Comparison of ENCODE assay signal across 17 cellular contexts in the genomic region with DNA sequence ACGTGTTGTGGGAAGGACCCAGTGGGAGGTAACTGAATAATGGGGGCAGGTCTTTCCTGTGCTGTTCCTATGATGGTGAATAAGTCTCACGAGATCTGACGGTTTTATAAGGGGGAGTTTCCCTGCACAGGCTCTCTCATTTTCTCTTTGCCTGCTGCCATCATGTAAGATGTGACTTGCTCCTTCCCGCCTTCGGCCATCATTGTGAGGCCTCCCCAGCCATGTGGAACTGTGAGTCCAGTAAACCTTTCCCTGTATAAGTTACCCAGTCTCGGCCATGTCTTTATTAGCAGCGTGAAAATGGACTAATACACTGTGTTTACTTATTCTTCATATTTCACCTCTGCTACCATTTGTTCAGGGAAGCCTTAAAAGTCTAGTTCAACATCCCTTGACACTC.
"Had no signal": no experiment of that assay in that cellular context is flagged by ENCODE, and none has a peak within 500 bp of the region (broad histone marks: within the 10 kb centered on the region; RNA-seq: fewer than 3 reads in every experiment).

No MANE protein-coding gene starts in this region.

- H3K36me3 ChIP-seq: left ventricle myocardium inferior, pancreas, right lobe of liver, thyroid gland had no signal

- H3K27ac ChIP-seq: gastroesophageal sphincter, heart left ventricle, left ventricle myocardium inferior, pancreas, right lobe of liver, thyroid gland had no signal

- H3K27ac Mint-ChIP-seq: activated B cell treated with CpG ODN at 0.5 μM for 24 hours; activated CD4-positive, alpha-beta memory T cell treated with anti-CD3 and anti-CD28 coated beads, Interleukin-2, amount 10 ng/mL, durations not matched to agents 7 days and 5 days had no signal

- H3K27me3 Mint-ChIP-seq: activated B cell treated with CpG ODN at 0.5 μM for 24 hours; activated CD4-positive, alpha-beta memory T cell treated with anti-CD3 and anti-CD28 coated beads, Interleukin-2, amount 10 ng/mL, durations not matched to agents 7 days and 5 days had no signal

- FAIRE-seq: pancreas, urothelium cell line had no signal

- H3K27me3 ChIP-seq: gastroesophageal sphincter, heart left ventricle, pancreas, right lobe of liver, thyroid gland had no signal

- H3K9me3 ChIP-seq: gastroesophageal sphincter, pancreas, right lobe of liver, thyroid gland had no signal

- H3K4me3 Mint-ChIP-seq: activated B cell treated with CpG ODN at 0.5 μM for 24 hours; activated CD4-positive, alpha-beta memory T cell treated with anti-CD3 and anti-CD28 coated beads, Interleukin-2, amount 10 ng/mL, durations not matched to agents 7 days and 5 days had no signal

- ATAC-seq: esophagus mucosa, gastroesophageal sphincter, heart left ventricle, pancreas, right lobe of liver had no signal

- DNase-seq: activated B cell treated with CpG ODN at 0.5 μM for 24 hours; activated CD4-positive, alpha-beta memory T cell treated with anti-CD3 and anti-CD28 coated beads, Interleukin-2, amount 10 ng/mL, durations not matched to agents 7 days and 5 days; activated CD4-positive, alpha-beta T cell treated with anti-CD3 and anti-CD28 coated beads for 48 hours; anterior cingulate cortex; cerebellar nuclear complex; effector CD4-positive, alpha-beta T cell; left ventricle myocardium inferior; right lobe of liver; stimulated activated naive CD4-positive, alpha-beta T cell; T-helper 1 cell; T-helper 9 cell; thyroid gland had no signal

- H3K4me3 ChIP-seq: gastroesophageal sphincter, heart left ventricle, left ventricle myocardium inferior, pancreas, right lobe of liver, thyroid gland had no signal
